In the genomic region with DNA sequence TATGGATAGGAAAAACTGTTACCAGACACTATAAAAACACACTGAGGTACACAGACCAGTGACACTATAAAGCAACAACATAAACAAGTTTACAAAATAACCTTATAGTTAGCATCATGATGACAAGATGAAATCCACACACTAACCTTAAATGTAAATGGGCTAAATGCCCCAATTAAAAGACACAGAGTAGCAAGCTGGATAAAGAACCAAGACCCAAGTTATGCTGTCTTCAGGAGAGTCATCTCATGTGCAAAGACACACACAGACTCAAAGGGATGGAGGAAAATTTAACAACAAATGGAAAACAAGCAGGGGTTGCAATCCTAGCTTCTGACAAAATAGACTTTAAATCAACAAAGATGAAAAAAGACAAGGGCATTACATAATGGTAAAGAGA, we compare ENCODE assay signal across 29 cellular contexts.
"Had no signal": no experiment of that assay in that cellular context is flagged by ENCODE, and none has a peak within 500 bp of the region (broad histone marks: within the 10 kb centered on the region; RNA-seq: fewer than 3 reads in every experiment).

No MANE protein-coding gene starts in this region.

- H3K36me3 ChIP-seq: thoracic aorta, thyroid gland, upper lobe of right lung, uterus had no signal

- ATAC-seq: stimulated activated effector memory CD8-positive, alpha-beta T cell treated with anti-CD3 and anti-CD28 coated beads, Interleukin-12 subunit alpha, Interleukin-12 subunit beta, amount 100 ng/mL, for 72 hours; stimulated activated memory B cell treated with anti-CD40 and anti-IgM and Interleukin-4, amounts not matched to agents 10 μg/mL and 1 μg/mL and 100 μg/mL, for 72 hours; stimulated activated naive B cell treated with anti-CD40 and anti-IgM and Interleukin-4, amounts not matched to agents 10 μg/mL and 1 μg/mL and 100 μg/mL, for 72 hours; stimulated activated naive CD8-positive, alpha-beta T cell treated with anti-CD3 and anti-CD28 coated beads, Interleukin-15, amount 100 ng/mL, for 72 hours; stimulated activated naive CD8-positive, alpha-beta T cell treated with anti-CD3 and anti-CD28 coated beads, Interleukin-15, Interleukin-2, amounts not matched to agents 100 U/mL and 50 U/mL, for 24 hours; upper lobe of right lung had no signal

- H3K9me3 ChIP-seq: testis, thyroid gland, uterus, vagina had no signal

- H3K27ac ChIP-seq: stomach, suprapubic skin, testis, thoracic aorta, thyroid gland, tibial artery, tibial nerve, transverse colon, upper lobe of left lung, upper lobe of right lung, uterus, vagina had no signal

- H3K4me1 Mint-ChIP-seq: stimulated activated effector memory CD8-positive, alpha-beta T cell treated with anti-CD3 and anti-CD28 coated beads, Interleukin-12 subunit alpha, Interleukin-12 subunit beta, amount 100 ng/mL, for 72 hours; stimulated activated memory B cell treated with anti-CD40 and anti-IgM and Interleukin-4, amounts not matched to agents 10 μg/mL and 1 μg/mL and 100 μg/mL, for 72 hours; stimulated activated naive CD8-positive, alpha-beta T cell treated with anti-CD3 and anti-CD28 coated beads, Interleukin-15, amount 100 ng/mL, for 72 hours had no signal

- H3K4me3 Mint-ChIP-seq: stimulated activated effector memory CD8-positive, alpha-beta T cell treated with anti-CD3 and anti-CD28 coated beads, Interleukin-12 subunit alpha, Interleukin-12 subunit beta, amount 100 ng/mL, for 72 hours; stimulated activated memory B cell treated with anti-CD40 and anti-IgM and Interleukin-4, amounts not matched to agents 10 μg/mL and 1 μg/mL and 100 μg/mL, for 72 hours; stimulated activated naive B cell treated with anti-CD40 and anti-IgM and Interleukin-4, amounts not matched to agents 10 μg/mL and 1 μg/mL and 100 μg/mL, for 72 hours; stimulated activated naive CD8-positive, alpha-beta T cell treated with anti-CD3 and anti-CD28 coated beads, Interleukin-15, amount 100 ng/mL, for 72 hours; stimulated activated naive CD8-positive, alpha-beta T cell treated with anti-CD3 and anti-CD28 coated beads, Interleukin-15, Interleukin-2, amounts not matched to agents 100 ng/mL and 50 ng/mL, for 24 hours; type B pancreatic cell had no signal

- H3K4me3 ChIP-seq: stomach, suprapubic skin, testis, thoracic aorta, thyroid gland, tibial artery, tibial nerve, transverse colon, upper lobe of left lung, upper lobe of right lung, uterus, vagina had no signal

- H3K27me3 ChIP-seq: stomach, suprapubic skin, testis, thyroid gland, tibial artery, tibial nerve, transverse colon, upper lobe of left lung, upper lobe of right lung, uterus, vagina had no signal

- H3K4me1 ChIP-seq: stomach, suprapubic skin, testis, thyroid gland, tibial artery, tibial nerve, transverse colon, upper lobe of left lung, upper lobe of right lung, uterus, vagina had no signal

- DNase-seq: stimulated activated CD4-positive, alpha-beta T cell treated with anti-CD3 and anti-CD28 coated beads, Interleukin-2, amount 100 ng/mL, for 48 hours; stimulated activated CD4-positive, alpha-beta T cell treated with anti-CD3 and anti-CD28 coated beads, Interleukin-4, amount 100 ng/mL, for 1 hour; stimulated activated CD4-positive, alpha-beta T cell treated with anti-CD3 and anti-CD28 coated beads, Interleukin-4, amount 100 ng/mL, for 24 hours; stimulated activated CD4-positive, alpha-beta T cell treated with anti-CD3 and anti-CD28 coated beads, Interleukin-4, amount 100 ng/mL, for 4 hours; stimulated activated CD8-positive, alpha-beta memory T cell treated with anti-CD3 and anti-CD28 coated beads, Interleukin-4, amount 100 ng/mL, for 48 hours; stimulated activated naive B cell treated with anti-CD40 and anti-IgM and Interleukin-4, amounts not matched to agents 10 μg/mL and 1 μg/mL and 100 μg/mL, for 72 hours; stimulated activated naive CD4-positive, alpha-beta T cell; stimulated activated naive CD4-positive, alpha-beta T cell treated with Interleukin-2 at 50 U/mL for 16 hours; stimulated activated naive CD8-positive, alpha-beta T cell treated with anti-CD3 and anti-CD28 coated beads, Interleukin-15, amount 100 ng/mL, for 72 hours; stimulated activated naive CD8-positive, alpha-beta T cell treated with anti-CD3 and anti-CD28 coated beads, Interleukin-15, Interleukin-2, amounts not matched to agents 100 U/mL and 50 U/mL, for 24 hours; stomach; substantia nigra; testis; thyroid gland; tibial artery; transverse colon; trophoblast cell; upper lobe of left lung; upper lobe of right lung; uterus had no signal

- FAIRE-seq: urothelium cell line had no signal

- H3K27ac Mint-ChIP-seq: stimulated activated effector memory CD8-positive, alpha-beta T cell treated with anti-CD3 and anti-CD28 coated beads, Interleukin-12 subunit alpha, Interleukin-12 subunit beta, amount 100 ng/mL, for 72 hours; stimulated activated memory B cell treated with anti-CD40 and anti-IgM and Interleukin-4, amounts not matched to agents 10 μg/mL and 1 μg/mL and 100 μg/mL, for 72 hours; stimulated activated naive B cell treated with anti-CD40 and anti-IgM and Interleukin-4, amounts not matched to agents 10 μg/mL and 1 μg/mL and 100 μg/mL, for 72 hours; stimulated activated naive CD8-positive, alpha-beta T cell treated with anti-CD3 and anti-CD28 coated beads, Interleukin-15, amount 100 ng/mL, for 72 hours; stimulated activated naive CD8-positive, alpha-beta T cell treated with anti-CD3 and anti-CD28 coated beads, Interleukin-15, Interleukin-2, amounts not matched to agents 100 ng/mL and 50 ng/mL, for 24 hours; type B pancreatic cell had no signal

- H3K27me3 Mint-ChIP-seq: type B pancreatic cell had no signal
